29 cellular contexts compared by ENCODE assay signal in the genomic region with DNA sequence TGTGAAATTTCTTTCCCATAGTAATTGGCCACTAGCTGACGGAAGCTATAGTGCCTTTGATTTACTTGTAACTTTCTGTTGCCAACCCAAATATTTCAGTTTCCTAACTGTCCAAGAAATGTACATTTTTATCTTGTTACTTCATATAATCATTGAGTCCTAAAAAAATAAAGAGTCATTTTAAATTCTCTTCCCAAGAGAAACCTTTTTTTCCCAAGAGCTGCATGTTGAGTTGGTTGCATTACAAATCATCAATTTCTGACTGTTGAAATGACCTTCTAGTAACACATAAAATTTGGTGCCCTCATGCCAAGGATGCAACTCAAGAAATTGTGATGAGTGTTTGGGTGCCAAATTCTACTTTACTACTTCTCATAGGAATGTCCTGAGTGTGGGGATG.
DNase-seq lines count a peak whose midpoint lies in the region; ATAC-seq and TF ChIP-seq lines count a peak whose summit lies in the region.
"Had no signal": no experiment of that assay in that cellular context is flagged by ENCODE, and none has a peak within 500 bp of the region (broad histone marks: within the 10 kb centered on the region; RNA-seq: fewer than 3 reads in every experiment).

No MANE protein-coding gene starts in this region.

- no peaks in the 10 kb centered on the region for H3K36me3 ChIP-seq in MG63
- H3K36me3 ChIP-seq: gastrocnemius medialis, lower lobe of right lung had no signal

- no peak for ATAC-seq in GM18519 (IDR thresholded peaks at IDR 0.05; ENCODE audit: low FRiP score, unreplicated experiment)
- ATAC-seq: A549; effector memory CD8-positive, alpha-beta T cell; gastrocnemius medialis; HCT116; HepG2; lower lobe of right lung; natural killer cell; Panc1 had no signal

- H3K9me3 Mint-ChIP-seq in osteocyte (ENCODE audit: unreplicated experiment) (peaks cover 19% of the 10 kb centered on the region), immature natural killer cell (peaks cover 7 to 18% (median 13%) of the 10 kb centered on the region in 6 donors)

- H3K27me3 Mint-ChIP-seq in osteocyte (ENCODE audit: unreplicated experiment) (no peaks in the 10 kb centered on the region), immature natural killer cell (ENCODE audit: low read depth in 3 of 3) (peaks cover 0 to 10% (median 2%) of the 10 kb centered on the region in 3 donors)
- H3K27me3 Mint-ChIP-seq: effector memory CD8-positive, alpha-beta T cell had no signal

- no peaks in the 10 kb centered on the region for H3K27me3 ChIP-seq in MG63
- H3K27me3 ChIP-seq: gastrocnemius medialis, hepatocyte had no signal

- peak overlapping the region; percentile 88 for H3K27ac Mint-ChIP-seq in osteocyte (ENCODE audit: unreplicated experiment)
- no peak overlapping the region for H3K27ac Mint-ChIP-seq in immature natural killer cell
- H3K27ac Mint-ChIP-seq: activated CD4-positive, alpha-beta memory T cell treated with anti-CD3 and anti-CD28 coated beads for 36 hours; CD8-positive, alpha-beta memory T cell; effector memory CD8-positive, alpha-beta T cell; natural killer cell; stimulated activated naive CD8-positive, alpha-beta T cell treated with anti-CD3 and anti-CD28 coated beads, Interleukin-15, Interleukin-2, amounts not matched to agents 100 ng/mL and 50 ng/mL, for 24 hours had no signal

- TF ChIP-seq CTCF in AG09309 (IDR thresholded peaks at IDR 0.05; ENCODE audit: control insufficient read depth, insufficient read depth, low read depth, low read length, missing control alignments) (no peak), osteocyte (IDR thresholded peaks at IDR 0.05) (no peak)

- DNase-seq in AG09309 (ENCODE audit: low read depth) (peak; percentile 39), MG63 (peak; percentile 13), dedifferentiated amniotic fluid mesenchymal stem cell (ENCODE audit: extremely low spot score) (peak; percentile 42), osteocyte (ENCODE audit: extremely low spot score, unreplicated experiment) (no peak), COR-L47 (lab: John Stamatoyannopoulos, UW) (no peak), immature natural killer cell (no peak)
- DNase-seq in stimulated activated CD4-positive, alpha-beta T cell treated with anti-CD3 and anti-CD28 coated beads, Interleukin-1b, Interleukin-23, amount 100 ng/mL, for 48 hours = no peak
- DNase-seq: activated CD4-positive, alpha-beta memory T cell treated with anti-CD3 and anti-CD28 coated beads for 36 hours; activated CD4-positive, CD25-positive, alpha-beta regulatory T cell treated with anti-CD3 and anti-CD28 coated beads, Interleukin-2, amount 50 U/mL, for 72 hours; activated naive CD4-positive, alpha-beta T cell; CD8-positive, alpha-beta memory T cell; cortex of kidney; effector memory CD8-positive, alpha-beta T cell; gastrocnemius medialis; lower lobe of right lung; natural killer cell; NCI-H1436 treated with DMSO at 0.1 percent for 48 hours; NCI-H2081 treated with DMSO at 0.1 percent for 48 hours; NCI-H345; NCI-H748 treated with DMSO at 0.1 percent for 48 hours; SHP77; small intestine had no signal

- H3K4me1 Mint-ChIP-seq in osteocyte (ENCODE audit: unreplicated experiment) (peaks cover 37% of the 10 kb centered on the region), immature natural killer cell (no peaks in the 10 kb centered on the region)
- H3K4me1 Mint-ChIP-seq: CD8-positive, alpha-beta memory T cell; natural killer cell had no signal

- peaks cover 11% of the 10 kb centered on the region for H3K36me3 Mint-ChIP-seq in osteocyte (ENCODE audit: unreplicated experiment)
- H3K36me3 Mint-ChIP-seq in immature natural killer cell = no peaks in the 10 kb centered on the region
- H3K36me3 Mint-ChIP-seq: activated CD4-positive, alpha-beta memory T cell treated with anti-CD3 and anti-CD28 coated beads for 36 hours; natural killer cell had no signal

- H3K4me3 Mint-ChIP-seq in osteocyte (ENCODE audit: unreplicated experiment) (peak overlapping the region; percentile 43), immature natural killer cell (no peak overlapping the region)
- H3K4me3 Mint-ChIP-seq: activated CD4-positive, alpha-beta memory T cell treated with anti-CD3 and anti-CD28 coated beads for 36 hours; CD8-positive, alpha-beta memory T cell; effector memory CD8-positive, alpha-beta T cell; natural killer cell; stimulated activated naive CD8-positive, alpha-beta T cell treated with anti-CD3 and anti-CD28 coated beads, Interleukin-15, Interleukin-2, amounts not matched to agents 100 ng/mL and 50 ng/mL, for 24 hours had no signal

- H3K4me3 ChIP-seq in AG09309 (ENCODE audit: control insufficient read depth, low read depth, low read length) = no peak overlapping the region
- H3K4me3 ChIP-seq in MG63 = no peak overlapping the region
- H3K4me3 ChIP-seq: A549, gastrocnemius medialis, hepatocyte, lower lobe of right lung had no signal

- H3K9me3 ChIP-seq in MG63 = no peaks in the 10 kb centered on the region; the same call in 1 of the 2 replicates
- H3K9me3 ChIP-seq: gastrocnemius medialis had no signal

Comparison
In these comparisons a context has a peak if more than half of its experiments do, and no peak if none do; other contexts are left out.
1. DNase-seq: peak in AG09309 (single experiment), MG63 (single experiment) and dedifferentiated amniotic fluid mesenchymal stem cell (single experiment); none in osteocyte (single experiment), COR-L47 (single experiment), stimulated activated CD4-positive, alpha-beta T cell treated with anti-CD3 and anti-CD28 coated beads, Interleukin-1b, Interleukin-23, amount 100 ng/mL, for 48 hours (single experiment) and immature natural killer cell (0 of 3).